In genomic region chr17:54992797-54993639, GRCh38 we compare ENCODE assay signal across 8 cellular contexts.
DNase-seq lines count a peak whose midpoint lies in the region; ATAC-seq, FAIRE-seq and TF ChIP-seq lines count a peak whose summit lies in the region.

No MANE protein-coding gene starts in this region.

- peak; percentile 24 for DNase-seq in D721Med (ENCODE audit: insufficient read length, low spot score)
- peak; percentile 44 for DNase-seq in GM20000 (ENCODE audit: low spot score)
- peak; percentile 68 for DNase-seq in NAMALWA (ENCODE audit: low spot score)
- peak; percentile 50 to 55 for DNase-seq in SHP77 (lab: John Stamatoyannopoulos, UW)
- DNase-seq in epithelial cell of esophagus (ENCODE audit: low read depth): peak; percentile 71
- DNase-seq in nephron progenitor cell: peak; percentile 20

- ATAC-seq in HG02610 (IDR thresholded peaks at IDR 0.05; ENCODE audit: unreplicated experiment): no peak
- ATAC-seq in HG02981 (IDR thresholded peaks at IDR 0.05; ENCODE audit: unreplicated experiment): no peak

- H3K27me3 Mint-ChIP-seq in nephron progenitor cell (ENCODE audit: low read depth, poor library complexity): peaks cover 3% of the 10 kb centered on the region

- H3K27ac Mint-ChIP-seq in nephron progenitor cell: no peak overlapping the region

- no peak overlapping the region for H3K4me3 Mint-ChIP-seq in nephron progenitor cell

- TF ChIP-seq CTCF in D721Med (IDR thresholded peaks at IDR 0.05; ENCODE audit: insufficient read depth, missing control alignments) (peak; percentile 96), GM20000 (IDR thresholded peaks at IDR 0.05; ENCODE audit: extremely low read depth, missing control alignments) (peak; percentile 19), epithelial cell of esophagus (IDR thresholded peaks at IDR 0.05; ENCODE audit: insufficient read depth, low read depth, low read length, missing control alignments) (peak; percentile 39), nephron progenitor cell (IDR thresholded peaks at IDR 0.05) (peak; percentile 72)

- no peaks in the 10 kb centered on the region for H3K9me3 Mint-ChIP-seq in nephron progenitor cell

- no peak for FAIRE-seq in D721Med (lab: Jason Lieb, UNC)

- H3K4me1 Mint-ChIP-seq in nephron progenitor cell: no peaks in the 10 kb centered on the region

- H3K4me3 ChIP-seq in epithelial cell of esophagus (ENCODE audit: low read length): no peak overlapping the region

- no peaks in the 10 kb centered on the region for H3K36me3 Mint-ChIP-seq in nephron progenitor cell (ENCODE audit: low read depth)

Comparison
In these comparisons a context has a peak if more than half of its experiments do, and no peak if none do; other contexts are left out.
1. DNase-seq: peak in every context shown above with its lines; median percentile 71 in epithelial cell of esophagus; 68 in NAMALWA; 52 in SHP77; 44 in GM20000; 24 in D721Med; 20 in nephron progenitor cell.
2. CTCF ChIP-seq: peak in every context shown above with its lines; median percentile 96 in D721Med; 72 in nephron progenitor cell; 39 in epithelial cell of esophagus; 19 in GM20000.